ENCODE assay signal across 10 cellular contexts in the genomic region with DNA sequence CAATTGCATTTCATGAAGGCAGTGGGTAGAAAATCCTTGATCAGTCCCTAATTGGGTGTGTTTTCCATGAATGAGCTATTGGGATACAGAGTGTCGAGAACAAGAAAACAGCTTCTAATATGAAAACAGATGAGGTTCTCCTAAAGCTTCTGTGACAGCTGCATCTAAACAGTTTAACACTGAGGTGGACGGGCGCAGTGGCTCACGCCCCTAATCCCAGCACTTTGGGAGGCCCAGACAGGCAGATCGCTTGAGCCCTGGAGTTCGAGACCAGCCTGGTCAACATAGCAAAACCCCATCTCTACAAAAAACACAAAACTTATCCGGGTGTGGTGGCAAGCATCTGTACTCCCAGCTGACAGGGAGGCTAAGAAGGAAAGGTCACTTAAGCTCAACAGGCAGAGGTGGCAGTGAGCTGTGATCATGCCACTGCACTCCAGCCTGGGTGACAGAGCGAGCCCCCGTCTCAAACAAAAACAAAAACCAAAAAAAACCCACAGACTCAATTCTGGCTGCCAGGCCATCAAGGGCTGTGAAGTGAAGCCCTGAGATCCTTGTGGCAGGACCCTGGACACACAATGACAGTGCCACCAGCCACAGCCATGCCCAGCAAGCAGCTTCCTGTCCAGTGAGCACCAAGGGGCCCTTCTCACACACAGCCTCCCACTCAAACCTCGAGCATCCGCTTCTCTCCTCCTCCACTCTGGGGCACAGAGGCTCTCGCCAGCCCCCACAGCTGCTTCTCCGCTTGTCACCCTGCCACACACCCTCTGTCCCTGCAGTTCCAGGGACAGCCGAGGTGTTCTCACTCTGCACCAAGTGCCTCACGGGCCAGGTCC. TPM values are rescaled to one million over a fixed set of nuclear protein-coding genes. Genes with fewer than 3 reads are reported as not detected.
DNase-seq lines count a peak whose midpoint lies in the region; ATAC-seq, FAIRE-seq and TF ChIP-seq lines count a peak whose summit lies in the region.
"Had no signal": no experiment of that assay in that cellular context is flagged by ENCODE, and none has a peak within 500 bp of the region (broad histone marks: within the 10 kb centered on the region; RNA-seq: fewer than 3 reads in every experiment).

No MANE protein-coding gene starts in this region.

- H3K36me3 Mint-ChIP-seq in CD14-positive monocyte = peaks cover 2 to 7% of the 10 kb centered on the region in 2 donors
- no peaks in the 10 kb centered on the region for H3K36me3 Mint-ChIP-seq in HFFc6 (ENCODE audit: low read depth)
- no peaks in the 10 kb centered on the region for H3K36me3 Mint-ChIP-seq in natural killer cell

- FAIRE-seq in frontal cortex (lab: Jason Lieb, UNC) (no peak), GM19239 (lab: Jason Lieb, UNC) (no peak)

- H3K4me3 Mint-ChIP-seq in CD14-positive monocyte (no peak overlapping the region), HFFc6 (no peak overlapping the region), natural killer cell (peak overlapping the region; percentile 87)

- in situ Hi-C loops in G401 (cut with HindIII; ENCODE audit: low sequenced_read_pairs) = no loop called here

- DNase-seq in CD14-positive monocyte (ENCODE audit: low spot score) = no peak
- DNase-seq in HFFc6 = no peak
- DNase-seq in activated naive CD4-positive, alpha-beta T cell treated with anti-CD3 and anti-CD28 coated beads, Interleukin-2, amount 50 U/mL, for 16 hours = peak; percentile 25
- no peak for DNase-seq in natural killer cell
- no peak for DNase-seq in G401 (ENCODE audit: low spot score)
- DNase-seq in frontal cortex (ENCODE audit: low spot score in 2 of 2) = no peak
- no peak for DNase-seq in GM19239 (ENCODE audit: insufficient read length, low spot score)
- DNase-seq: MG63, NCI-H748 treated with DMSO at 0.1 percent for 48 hours had no signal

- H3K27me3 Mint-ChIP-seq in CD14-positive monocyte (ENCODE audit: low read depth in 3 of 3) = no peaks in the 10 kb centered on the region
- H3K27me3 Mint-ChIP-seq in HFFc6 (ENCODE audit: insufficient read depth) = peaks cover under 1% of the 10 kb centered on the region; the same call in 1 of the 2 replicates
- H3K27me3 Mint-ChIP-seq in natural killer cell (ENCODE audit: low read depth in 2 of 2) = no peaks in the 10 kb centered on the region

- TF ChIP-seq CTCF in CD14-positive monocyte (IDR thresholded peaks at IDR 0.05) (no peak), HFFc6 (IDR thresholded peaks at IDR 0.05) (no peak), natural killer cell (IDR thresholded peaks at IDR 0.05) (no peak)

- H3K27ac Mint-ChIP-seq in CD14-positive monocyte (peak overlapping the region; percentile 9 to 86 (median 66)), HFFc6 (peak overlapping the region; percentile 11), natural killer cell (peak overlapping the region; percentile 66 to 75)

- intact Hi-C loops in CD14-positive monocyte (cut with micrococcal nuclease) = no loop called here
- intact Hi-C loops in natural killer cell (cut with micrococcal nuclease) = no loop called here

- H3K9me3 Mint-ChIP-seq in CD14-positive monocyte (no peaks in the 10 kb centered on the region), HFFc6 (no peaks in the 10 kb centered on the region), natural killer cell (no peaks in the 10 kb centered on the region)

- ATAC-seq in natural killer cell = peak; percentile 63 to 75 (median 70)
- ATAC-seq in GM21786 (IDR thresholded peaks at IDR 0.05; ENCODE audit: unreplicated experiment) = no peak

- H3K4me1 Mint-ChIP-seq in CD14-positive monocyte (peaks cover 83% of the 10 kb centered on the region), HFFc6 (ENCODE audit: low read depth) (peaks cover 92% of the 10 kb centered on the region), natural killer cell (peaks cover 78 to 88% of the 10 kb centered on the region in 2 donors)

RNA-seq across cellular contexts. Expression of a gene that starts 44.0 kb away (rescaled TPM):
- polyA plus RNA-seq in CD14-positive monocyte = 1 to 10 TPM; 3.2 to 5.4 TPM
- total RNA-seq in HFFc6 (2021; fragmentation: NEBNext Ultra II Directional; extraction: Animal tissue kit (Norgen Biotek cat#: 25700)) = 100 to 1,000 TPM; 110 to 120 (median 116) TPM
- total RNA-seq in natural killer cell (100 to 1,000 TPM; 230 to 299 (median 287) TPM), frontal cortex (27.7 TPM)
- total RNA-seq in G401 (2014; rRNA removed; shearing (Covaris generic)) = 42.6 and 55.3 TPM in 2 replicates

Comparison
In these comparisons a context has a peak if more than half of its experiments do, and no peak if none do; other contexts are left out.
1. H3K27ac Mint-ChIP-seq: peak in every context shown above with its lines; median percentile 70 in natural killer cell; 66 in CD14-positive monocyte; 11 in HFFc6.